16 cellular contexts compared by ENCODE assay signal in the genomic region with DNA sequence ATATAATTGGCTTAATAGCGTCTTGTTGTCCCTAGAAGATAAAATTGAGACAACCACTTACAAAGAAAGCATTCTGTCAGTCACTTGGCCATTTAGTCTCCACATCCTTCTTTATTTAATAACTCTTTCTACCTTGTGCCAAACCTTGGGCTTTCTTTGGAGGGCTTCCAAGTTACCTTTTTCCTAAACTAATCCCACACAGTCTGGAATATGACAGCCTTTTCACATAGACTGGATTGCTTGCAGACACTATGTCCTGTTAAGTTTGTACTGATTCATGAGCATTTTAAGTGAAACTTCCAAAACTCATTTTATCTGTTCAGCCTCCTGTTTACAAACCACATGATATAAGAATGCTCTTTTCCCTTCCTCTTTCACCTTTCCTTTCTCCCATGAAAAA.
DNase-seq lines count a peak whose midpoint lies in the region; ATAC-seq, FAIRE-seq and TF ChIP-seq lines count a peak whose summit lies in the region.
"Had no signal": no experiment of that assay in that cellular context is flagged by ENCODE, and none has a peak within 500 bp of the region (broad histone marks: within the 10 kb centered on the region; RNA-seq: fewer than 3 reads in every experiment).

No MANE protein-coding gene starts in this region.

- H3K27ac Mint-ChIP-seq in Calu3 (ENCODE audit: unreplicated experiment), result peak overlapping the region; percentile 44
- H3K27ac Mint-ChIP-seq: CD4-positive, CD25-positive, alpha-beta regulatory T cell; CD8-positive, alpha-beta memory T cell; GM23338; H9 had no signal

- peaks cover 43% of the 10 kb centered on the region for H3K36me3 ChIP-seq in BLaER1
- no peaks in the 10 kb centered on the region for H3K36me3 ChIP-seq in neutrophil

- DNase-seq in Calu3 (no peak), NCI-H1105 (lab: John Stamatoyannopoulos, UW) (peak; percentile 30), GM12892 (ENCODE audit: insufficient read length) (no peak)
- DNase-seq: CD4-positive, CD25-positive, alpha-beta regulatory T cell; CD8-positive, alpha-beta memory T cell; DMS153; DND-41; H9 had no signal

- H3K27me3 Mint-ChIP-seq in Calu3 (ENCODE audit: unreplicated experiment), result no peaks in the 10 kb centered on the region
- H3K27me3 Mint-ChIP-seq: CD4-positive, CD25-positive, alpha-beta regulatory T cell had no signal

- TF ChIP-seq POLR2A in GM12892 (IDR thresholded peaks at IDR 0.05; ENCODE audit: low read depth, low read length), result no peak

- H3K4me3 ChIP-seq in BLaER1, result no peak overlapping the region
- no peak overlapping the region for H3K4me3 ChIP-seq in neutrophil (ENCODE audit: low read depth in 1 of 2, low read length in 1 of 2)
- H3K4me3 ChIP-seq: GM23338 had no signal

- H3K9me3 ChIP-seq in BLaER1 (peaks cover 13% of the 10 kb centered on the region), neutrophil (no peaks in the 10 kb centered on the region)

- intact Hi-C loops in Calu3 (cut with micrococcal nuclease; ENCODE audit: unreplicated experiment), result loop anchor here (2.0 kb wide), 1 partner anchor 27 kb away; no protein-coding TSS in a partner anchor

- CTCF ChIA-PET in Calu3 (lab: Charles Lee), result no interaction called here

- H3K4me1 ChIP-seq in BLaER1, result peaks cover 33% of the 10 kb centered on the region
- peaks cover 9 to 10% of the 10 kb centered on the region in 2 experiments for H3K4me1 ChIP-seq in neutrophil (ENCODE audit: control insufficient read depth in 1 of 2, insufficient read depth in 1 of 2, low read depth in 1 of 2, low read length in 1 of 2)

- H3K27ac ChIP-seq in BLaER1 (no peak overlapping the region), neutrophil (peak overlapping the region; percentile 45)
- H3K27ac ChIP-seq: C4-2B had no signal

- no peaks in the 10 kb centered on the region for H3K36me3 Mint-ChIP-seq in Calu3 (ENCODE audit: insufficient read depth, unreplicated experiment)
- H3K36me3 Mint-ChIP-seq: CD4-positive, CD25-positive, alpha-beta regulatory T cell; CD8-positive, alpha-beta memory T cell had no signal

- H4K20me1 ChIP-seq in BLaER1, result peaks cover 100% of the 10 kb centered on the region

- BruUV-seq in Calu3 (replicated peaks; lab: Mats Ljungman, UMichigan), result no TSS peak

- no peaks in the 10 kb centered on the region for H3K9me3 Mint-ChIP-seq in Calu3 (ENCODE audit: low read depth, unreplicated experiment)
- H3K9me3 Mint-ChIP-seq: CD4-positive, CD25-positive, alpha-beta regulatory T cell; CD8-positive, alpha-beta memory T cell; GM23338 had no signal

- peak overlapping the region; percentile 36; the same call in 1 of the 2 replicates for H3K4me2 ChIP-seq in BLaER1
- H3K4me2 ChIP-seq: GM23338 had no signal

- no peak for FAIRE-seq in GM12892 (lab: Jason Lieb, UNC)
- FAIRE-seq: G401.6, GM19239 had no signal

- no peak for TF ChIP-seq CTCF in Calu3 (IDR thresholded peaks at IDR 0.05; ENCODE audit: unreplicated experiment)
- TF ChIP-seq CTCF in neutrophil (IDR thresholded peaks at IDR 0.05), result no peak

- H3K27me3 ChIP-seq in BLaER1 (no peaks in the 10 kb centered on the region), neutrophil (no peaks in the 10 kb centered on the region)

- no peak overlapping the region for H3K4me3 Mint-ChIP-seq in Calu3 (ENCODE audit: low read depth, unreplicated experiment)
- H3K4me3 Mint-ChIP-seq: CD4-positive, CD25-positive, alpha-beta regulatory T cell; CD8-positive, alpha-beta memory T cell; GM23338; H9 had no signal

- peaks cover 30% of the 10 kb centered on the region for H3K4me1 Mint-ChIP-seq in Calu3 (ENCODE audit: low read depth, unreplicated experiment)
- H3K4me1 Mint-ChIP-seq: CD4-positive, CD25-positive, alpha-beta regulatory T cell; CD8-positive, alpha-beta memory T cell; H9 had no signal

- ATAC-seq in GM21447 (IDR thresholded peaks at IDR 0.05; ENCODE audit: unreplicated experiment), result no peak
- ATAC-seq: GM23338, HCT116 had no signal

- no peak overlapping the region for H3K9ac ChIP-seq in BLaER1
